17 cellular contexts compared by ENCODE assay signal in the genomic region with DNA sequence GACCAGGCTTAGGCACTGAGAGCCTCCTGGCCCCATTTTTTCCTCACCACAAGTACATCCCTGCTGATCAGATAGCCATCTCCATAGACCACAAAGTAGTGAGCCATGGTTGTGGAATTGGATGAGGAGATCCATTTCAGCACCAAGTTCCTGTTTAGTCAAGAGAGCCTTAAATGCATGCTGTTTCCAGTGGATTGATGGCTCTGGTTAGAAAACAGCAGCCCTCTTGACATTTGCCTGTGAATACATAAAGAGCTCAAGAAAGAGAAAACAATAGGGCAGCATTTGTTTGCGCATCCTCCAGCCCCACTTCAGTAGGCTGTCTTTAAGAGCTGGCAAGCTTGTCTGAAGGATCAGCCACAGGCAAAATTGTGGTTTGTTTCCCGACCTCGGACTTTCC.
A peak's percentile ranks its signal among the peaks of the same experiment; 100 is the strongest.
DNase-seq lines count a peak whose midpoint lies in the region; FAIRE-seq and TF ChIP-seq lines count a peak whose summit lies in the region.
"Had no signal": no experiment of that assay in that cellular context is flagged by ENCODE, and none has a peak within 500 bp of the region (broad histone marks: within the 10 kb centered on the region; RNA-seq: fewer than 3 reads in every experiment).

No MANE protein-coding gene starts in this region.

- H2AK5ac ChIP-seq in H1 (ENCODE audit: low read depth, low read length): no peak overlapping the region

- peak overlapping the region; percentile 15 to 63; a peak in 3 of 4 replicates for H3K4me2 ChIP-seq in H1 (ENCODE audit: insufficient read depth in 1 of 2, low read depth in 2 of 2, low read length in 2 of 2)

- H4K20me1 ChIP-seq in H1 (replicated peaks in 1 of 2; ENCODE audit: control insufficient read depth in 1 of 2, insufficient read depth in 2 of 2, low read length in 2 of 2): no peaks in the 10 kb centered on the region

- no peak overlapping the region for H3K14ac ChIP-seq in H1 (ENCODE audit: insufficient read length)

- TF ChIP-seq CTCF in H1 (IDR thresholded peaks at IDR 0.05; ENCODE audit: control extremely low read depth in 1 of 3, insufficient read depth in 1 of 3, low read depth in 1 of 3, low read length in 3 of 3): no peak

- peaks cover 0 to 1% (median 0%) of the 10 kb centered on the region in 4 experiments; a peak in 1 of 7 replicates for H3K27me3 ChIP-seq in H1 (replicated peaks in 1 of 4; ENCODE audit: control insufficient read depth in 3 of 4, extremely low read depth in 1 of 4, insufficient read depth in 3 of 4, low read length in 3 of 4)
- H3K27me3 ChIP-seq: upper lobe of right lung had no signal

- no peak overlapping the region for H2BK15ac ChIP-seq in H1 (ENCODE audit: low read length)

- 59% methylated on average over 3 of the region's 3 CpGs; no CpG with 5 or more reads in 1 of the 2 experiments for WGBS in H1 (ENCODE audit: extremely low coverage in 1 of 2, insufficient coverage in 1 of 2, insufficient read length in 1 of 2, insufficient replicate concordance in 2 of 2, low coverage in 1 of 2, low lambda C conversion rate in 2 of 2, missing lambda C conversion rate in 1 of 2), 2 experiments

- intact Hi-C loops in activated CD4-positive, alpha-beta memory T cell treated with anti-CD3 and anti-CD28 coated beads for 36 hours (cut with micrococcal nuclease): no loop called here

- DNase-seq in NCI-H748 (lab: John Stamatoyannopoulos, UW; ENCODE audit: unreplicated experiment) (peak; percentile 34), NCI-H748 treated with DMSO at 0.1 percent for 48 hours (lab: John Stamatoyannopoulos, UW) (no peak), NCI-H345 (lab: John Stamatoyannopoulos, UW) (peak; percentile 64), H1 (ENCODE audit: low read depth in 1 of 2, low spot score in 2 of 2) (peak in 1 of 2 experiments; percentile 31), urothelium cell line (ENCODE audit: low spot score) (peak; percentile 16), Kasumi-1 (lab: John Stamatoyannopoulos, UW) (no peak)
- no peak for DNase-seq in effector CD8-positive, alpha-beta T cell (lab: John Stamatoyannopoulos, UW)
- no peak for DNase-seq in activated CD4-positive, alpha-beta memory T cell treated with anti-CD3 and anti-CD28 coated beads for 36 hours
- DNase-seq: activated naive CD4-positive, alpha-beta T cell; head of caudate nucleus; left ventricle myocardium inferior; NCI-H1930; nucleus accumbens; stimulated activated CD4-positive, alpha-beta T cell treated with anti-CD3 and anti-CD28 coated beads, Interleukin-12 subunit alpha, Interleukin-12 subunit beta, amount 100 ng/mL, for 4 hours; T-helper 9 cell; upper lobe of right lung had no signal

- no peaks in the 10 kb centered on the region for H3K27me3 Mint-ChIP-seq in activated CD4-positive, alpha-beta memory T cell treated with anti-CD3 and anti-CD28 coated beads for 36 hours

- H3K23ac ChIP-seq in H1 (ENCODE audit: insufficient read length): no peak overlapping the region

- H2BK120ac ChIP-seq in H1 (replicated peaks; ENCODE audit: low read depth, low read length): no peak overlapping the region

- H4K5ac ChIP-seq in H1 (ENCODE audit: insufficient read length, low read depth, low read length): no peak overlapping the region

- no peak overlapping the region for H3K27ac ChIP-seq in H1 (ENCODE audit: low read depth, low read length)
- H3K27ac ChIP-seq: left ventricle myocardium inferior, upper lobe of right lung had no signal

- TF ChIP-seq RAD21 in H1 (IDR thresholded peaks at IDR 0.05 in 1 of 2, conservative IDR thresholded peaks at IDR 0.05 in 1 of 2; ENCODE audit: low read depth in 2 of 2, low read length in 2 of 2): no peak

- H4K91ac ChIP-seq in H1 (replicated peaks; ENCODE audit: insufficient read length, low read length): no peak overlapping the region

- H3K27ac Mint-ChIP-seq in activated CD4-positive, alpha-beta memory T cell treated with anti-CD3 and anti-CD28 coated beads for 36 hours: no peak overlapping the region

- no peaks in the 10 kb centered on the region for H3K79me2 ChIP-seq in H1 (ENCODE audit: control insufficient read depth in 1 of 2, insufficient read depth in 2 of 2, low read length in 2 of 2)

- POLR2A ChIA-PET in H1 (lab: Charles Lee; ENCODE audit: partially characterized antibody): no interaction called here
- POLR2A ChIA-PET in activated CD4-positive, alpha-beta memory T cell treated with anti-CD3 and anti-CD28 coated beads for 36 hours (lab: Charles Lee): no interaction called here

- H3K4me3 Mint-ChIP-seq in activated CD4-positive, alpha-beta memory T cell treated with anti-CD3 and anti-CD28 coated beads for 36 hours: no peak overlapping the region

- no peak overlapping the region for H2BK5ac ChIP-seq in H1 (ENCODE audit: low read depth, low read length)

- no peaks in the 10 kb centered on the region for H3K4me1 Mint-ChIP-seq in activated CD4-positive, alpha-beta memory T cell treated with anti-CD3 and anti-CD28 coated beads for 36 hours (ENCODE audit: low read depth)

- no peaks in the 10 kb centered on the region for H3K23me2 ChIP-seq in H1 (ENCODE audit: low read depth, low read length)

- H3K79me1 ChIP-seq in H1 (ENCODE audit: low read depth, low read length): no peaks in the 10 kb centered on the region

- no peak for TF ChIP-seq EP300 in H1 (IDR thresholded peaks at IDR 0.05; ENCODE audit: borderline replicate concordance in 1 of 2, low read depth in 2 of 2, low read length in 2 of 2)

- no peaks in the 10 kb centered on the region for H3K36me3 Mint-ChIP-seq in activated CD4-positive, alpha-beta memory T cell treated with anti-CD3 and anti-CD28 coated beads for 36 hours

- H3K9me3 Mint-ChIP-seq in activated CD4-positive, alpha-beta memory T cell treated with anti-CD3 and anti-CD28 coated beads for 36 hours: no peaks in the 10 kb centered on the region

- no peak overlapping the region; a peak in 1 of 8 replicates for H3K4me3 ChIP-seq in H1 (ENCODE audit: extremely low read depth in 1 of 4, insufficient read depth in 2 of 4, low read depth in 3 of 4, low read length in 4 of 4)
- H3K4me3 ChIP-seq: left ventricle myocardium inferior, upper lobe of right lung had no signal

- no peaks in the 10 kb centered on the region for H3K36me3 ChIP-seq in H1 (ENCODE audit: control insufficient read depth in 2 of 4, insufficient read depth in 4 of 4, low read length in 3 of 4)
- H3K36me3 ChIP-seq: left ventricle myocardium inferior, upper lobe of right lung had no signal

- H3K9me3 ChIP-seq in H1 (ENCODE audit: insufficient read depth in 2 of 2, low read depth in 1 of 2, low read length in 1 of 2): no peaks in the 10 kb centered on the region
- H3K9me3 ChIP-seq: left ventricle myocardium inferior, upper lobe of right lung had no signal

- CTCF ChIA-PET in H1 (lab: Charles Lee; ENCODE audit: partially characterized antibody): interaction anchor here (1.9 kb wide), 1 partner anchor 11 kb away, joined by 7 read pairs; no protein-coding TSS in a partner anchor
- CTCF ChIA-PET in activated CD4-positive, alpha-beta memory T cell treated with anti-CD3 and anti-CD28 coated beads for 36 hours (lab: Charles Lee): no interaction called here

- H3K9ac ChIP-seq in H1 (replicated peaks in 1 of 4; ENCODE audit: extremely low read depth in 1 of 4, low read depth in 3 of 4, low read length in 3 of 4): no peak overlapping the region; a peak in 1 of 7 replicates

- no peak overlapping the region for H3K4ac ChIP-seq in H1 (replicated peaks; ENCODE audit: insufficient read length, low read depth, low read length)

- H3K56ac ChIP-seq in H1 (replicated peaks; ENCODE audit: insufficient read length, low read depth, low read length): no peak overlapping the region

- no peak overlapping the region for H2BK12ac ChIP-seq in H1 (ENCODE audit: low read depth, low read length)

- no peak overlapping the region; the same call in 1 of the 2 replicates for H3K18ac ChIP-seq in H1 (ENCODE audit: extremely low read depth, low read length)

- peaks cover 0 to 11% (median 10%) of the 10 kb centered on the region in 4 experiments; a peak in 4 of 7 replicates for H3K4me1 ChIP-seq in H1 (replicated peaks in 1 of 4; ENCODE audit: control insufficient read depth in 3 of 4, insufficient read depth in 4 of 4, low read length in 3 of 4)
- H3K4me1 ChIP-seq: upper lobe of right lung had no signal

- FAIRE-seq in H1 (lab: Jason Lieb, UNC): peak; percentile 32
- no peak for FAIRE-seq in urothelium cell line (lab: Jason Lieb, UNC)
- FAIRE-seq: D721Med had no signal

- H2BK20ac ChIP-seq in H1 (ENCODE audit: low read length): no peak overlapping the region

- H4K8ac ChIP-seq in H1 (ENCODE audit: extremely low read depth, insufficient read depth, low read length): no peak overlapping the region

- H2AFZ ChIP-seq in H1 (ENCODE audit: low read length): no peak overlapping the region

- TF ChIP-seq POLR2A in H1 (IDR thresholded peaks at IDR 0.05; ENCODE audit: control extremely low read depth in 1 of 2, low read depth in 2 of 2, low read length in 2 of 2): no peak

TF ChIP-seq in H1, 55 proteins besides CTCF, POLR2A, EP300 and RAD21 (continues in another document):
- TF ChIP-seq SIRT6 (IDR thresholded peaks at IDR 0.05; ENCODE audit: low read length): no peak
- no peak for TF ChIP-seq TAF7 (optimal IDR thresholded peaks at IDR 0.05; ENCODE audit: borderline replicate concordance, low read depth, low read length)
- TF ChIP-seq SUZ12 (IDR thresholded peaks at IDR 0.05; ENCODE audit: low read length): no peak
- no peak for TF ChIP-seq CHD1 (IDR thresholded peaks at IDR 0.05; ENCODE audit: low read depth, low read length)
- TF ChIP-seq CREB1 (IDR thresholded peaks at IDR 0.05): no peak
- TF ChIP-seq CTBP2 (IDR thresholded peaks at IDR 0.05; ENCODE audit: borderline replicate concordance, insufficient read depth, insufficient read length, low read length): no peak

Comparison
In these comparisons a context has a peak if more than half of its experiments do, and no peak if none do; other contexts are left out.
1. DNase-seq: peak in NCI-H748 (single experiment), NCI-H345 (single experiment) and urothelium cell line (single experiment); none in NCI-H748 treated with DMSO at 0.1 percent for 48 hours (single experiment), Kasumi-1 (0 of 2), effector CD8-positive, alpha-beta T cell (single experiment) and activated CD4-positive, alpha-beta memory T cell treated with anti-CD3 and anti-CD28 coated beads for 36 hours (single experiment).